ENCODE assay signal across 17 cellular contexts in genomic region chr20:50725722-50726000, GRCh38. TPM values are rescaled to one million over a fixed set of nuclear protein-coding genes. Genes with fewer than 3 reads are reported as not detected.
A peak's percentile ranks its signal among the peaks of the same experiment; 100 is the strongest.
DNase-seq lines count a peak whose midpoint lies in the region; ATAC-seq, FAIRE-seq and TF ChIP-seq lines count a peak whose summit lies in the region.
"Had no signal": no experiment of that assay in that cellular context is flagged by ENCODE, and none has a peak within 500 bp of the region (broad histone marks: within the 10 kb centered on the region; RNA-seq: fewer than 3 reads in every experiment).

No MANE protein-coding gene starts in this region.

- peak overlapping the region; percentile 50 for H3K4me2 ChIP-seq in skeletal muscle satellite cell (ENCODE audit: low read length)

- H3K9me3 ChIP-seq in kidney (ENCODE audit: control insufficient read depth in 1 of 2, low read length in 2 of 2) (no peaks in the 10 kb centered on the region), skeletal muscle satellite cell (replicated peaks; ENCODE audit: low read length) (no peaks in the 10 kb centered on the region)
- H3K9me3 ChIP-seq: SJCRH30 had no signal

- H3K9ac ChIP-seq in kidney (ENCODE audit: low read length in 2 of 2) (peak overlapping the region in 1 of 2 donors; percentile 65), skeletal muscle satellite cell (ENCODE audit: low read depth, low read length) (no peak overlapping the region)

- intact Hi-C loops in kidney (cut with DNase I), result no loop called here

- H3K4me1 ChIP-seq in kidney (ENCODE audit: control insufficient read depth in 1 of 2, insufficient read depth in 1 of 2, low read depth in 1 of 2, low read length in 2 of 2) (peaks cover 38 to 57% of the 10 kb centered on the region in 2 donors), skeletal muscle satellite cell (ENCODE audit: control insufficient read depth, insufficient read depth, low read length) (peaks cover 39% of the 10 kb centered on the region)

- FAIRE-seq in RCC 7860 (lab: Jason Lieb, UNC), result peak; percentile 30
- no peak for FAIRE-seq in kidney (lab: Jason Lieb, UNC)
- FAIRE-seq: GM12878 had no signal

- in situ Hi-C loops in Caki2 (cut with HindIII; ENCODE audit: low pct_unique_long_range_greater_than_20kb, low sequenced_read_pairs), result no loop called here

- TF ChIP-seq CTCF in kidney (IDR thresholded peaks at IDR 0.05; ENCODE audit: borderline replicate concordance, extremely low read depth, insufficient read depth), result no peak

- DNase-seq in Caki2 (ENCODE audit: low read depth) (peak; percentile 70), RCC 7860 (ENCODE audit: low spot score) (peak; percentile 48), kidney (no peak), glomerular visceral epithelial cell (ENCODE audit: extremely low spot score) (no peak), D341Med (ENCODE audit: low spot score) (no peak)
- DNase-seq: activated CD4-positive, alpha-beta T cell treated with anti-CD3 and anti-CD28 coated beads for 1 hour; Calu3; effector memory CD8-positive, alpha-beta T cell; NCI-H1048; NCI-H2081; NCI-H510A treated with DMSO at 0.1 percent for 48 hours; stimulated activated naive CD4-positive, alpha-beta T cell treated with Interleukin-2 at 50 U/mL for 16 hours had no signal

- no peaks in the 10 kb centered on the region for H3K27me3 ChIP-seq in skeletal muscle satellite cell (ENCODE audit: control insufficient read depth, insufficient read depth, low read length)
- H3K27me3 ChIP-seq: SJCRH30 had no signal

- no peak for ATAC-seq in HG02973 (IDR thresholded peaks at IDR 0.05; ENCODE audit: unreplicated experiment)
- ATAC-seq: effector memory CD8-positive, alpha-beta T cell had no signal

- H3K36me3 ChIP-seq in kidney (ENCODE audit: control insufficient read depth in 1 of 2, insufficient read depth in 2 of 2, low read length in 2 of 2) (no peaks in the 10 kb centered on the region), skeletal muscle satellite cell (ENCODE audit: insufficient read depth, low read length) (no peaks in the 10 kb centered on the region)
- H3K36me3 ChIP-seq: SJCRH30 had no signal

- H3K4me3 ChIP-seq in kidney (ENCODE audit: low read length in 2 of 2) (no peak overlapping the region), skeletal muscle satellite cell (ENCODE audit: low read length) (no peak overlapping the region)
- H3K4me3 ChIP-seq: GM12878, SJCRH30 had no signal

- H3K27ac ChIP-seq in kidney (ENCODE audit: low read depth in 2 of 2, low read length in 2 of 2), result peak overlapping the region; percentile 72 to 87
- H3K27ac ChIP-seq: SJCRH30 had no signal

RNA-seq across cellular contexts. Expression of gene PARD6B, which starts 5.7 kb away (rescaled TPM):
- total RNA-seq in Caki2 (2014; rRNA removed; shearing (Covaris generic); ENCODE audit: low replicate concordance), result 58.6 and 82.5 TPM in 2 replicates
- total RNA-seq in kidney, result 72.0 TPM
- polyA plus RNA-seq in kidney (ENCODE audit: insufficient read depth, low read depth, low replicate concordance), result 9.2 TPM
- 0.87 and 1.0 TPM in 2 replicates for total RNA-seq in skeletal muscle satellite cell (2012; rRNA removed)

RNA-seq across cellular contexts. Expression of gene RIPOR3, which starts 34.3 kb away (rescaled TPM):
- 0.38 and 0.47 TPM in 2 replicates for total RNA-seq in Caki2 (2014; rRNA removed; shearing (Covaris generic); ENCODE audit: low replicate concordance)
- 14.6 TPM for total RNA-seq in kidney
- 10.5 TPM for polyA plus RNA-seq in kidney (ENCODE audit: insufficient read depth, low read depth, low replicate concordance)
- 1.3 and 2.8 TPM in 2 replicates for total RNA-seq in skeletal muscle satellite cell (2012; rRNA removed)
- total RNA-seq: activated T-helper 17 cell treated with anti-CD3 and anti-CD28 coated beads, Interleukin-2, amount 50 U/mL, for 72 hours; GM12878 had no signal

Comparison
In these comparisons a context has a peak if more than half of its experiments do, and no peak if none do; other contexts are left out.
1. DNase-seq: peak in Caki2 (single experiment) and RCC 7860 (single experiment); none in kidney (single experiment), glomerular visceral epithelial cell (single experiment) and D341Med (single experiment).
2. RNA of gene RIPOR3, which starts 34.3 kb away (total RNA-seq): 14.6 TPM in kidney (single experiment); 0.38 to 0.47 TPM in Caki2; every median in the first group is over 10 times any median in the second.